Comparison of ENCODE assay signal across 10 cellular contexts in the genomic region with DNA sequence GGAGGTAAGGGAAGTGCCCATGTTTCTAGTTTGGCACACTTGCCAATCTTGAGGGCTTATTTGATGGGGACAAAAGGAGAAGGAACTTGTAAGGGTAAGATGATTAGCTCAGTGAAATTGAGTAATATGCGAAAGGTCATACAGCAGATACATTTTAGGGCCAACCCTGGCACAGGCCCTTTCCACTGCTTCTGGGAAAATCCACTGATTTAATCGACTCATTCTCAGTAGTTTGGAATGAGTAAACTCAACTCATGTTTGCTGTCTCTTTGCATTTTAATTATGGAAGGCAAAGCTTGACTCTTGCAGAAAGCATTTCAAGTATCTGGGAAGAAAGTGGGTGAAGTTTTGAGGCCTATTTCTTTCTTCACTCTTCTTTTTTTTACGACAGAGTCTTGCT. TPM values are rescaled to one million over a fixed set of nuclear protein-coding genes. Genes with fewer than 3 reads are reported as not detected.
A peak's percentile ranks its signal among the peaks of the same experiment; 100 is the strongest.
DNase-seq lines count a peak whose midpoint lies in the region; ATAC-seq, FAIRE-seq and TF ChIP-seq lines count a peak whose summit lies in the region.
"Had no signal": no experiment of that assay in that cellular context is flagged by ENCODE, and none has a peak within 500 bp of the region (broad histone marks: within the 10 kb centered on the region; RNA-seq: fewer than 3 reads in every experiment).

No MANE protein-coding gene starts in this region.

- peaks cover 5% of the 10 kb centered on the region for H3K79me2 ChIP-seq in HepG2 (ENCODE audit: insufficient read depth, low read length)

- H3K4me3 Mint-ChIP-seq in activated T-helper 2 cell treated with anti-CD3 and anti-CD28 coated beads, Interferon-gamma antibody, Interleukin-2, Interleukin-4, amounts not matched to agents 10 μg/mL and 5 μg/mL and 100 μg/mL, durations not matched to agents 14 hours and 24 hours and 36 hours (ENCODE audit: low read depth), result no peak overlapping the region

- H2AFZ ChIP-seq in HepG2 (ENCODE audit: low read length), result no peak overlapping the region

- intact Hi-C loops in right lobe of liver (cut with DNase I), result no loop called here
- intact Hi-C loops in HepG2 (cut with micrococcal nuclease; ENCODE audit: unreplicated experiment), result no loop called here
- intact Hi-C loops in activated T-helper 2 cell treated with anti-CD3 and anti-CD28 coated beads, Interferon-gamma antibody, Interleukin-2, Interleukin-4, amounts not matched to agents 10 μg/mL and 5 μg/mL and 100 μg/mL, durations not matched to agents 14 hours and 24 hours and 36 hours (cut with micrococcal nuclease), result no loop called here
- intact Hi-C loops in upper lobe of right lung (cut with DNase I), result no loop called here

- no TSS peak for BruUV-seq in HepG2 (replicated peaks; lab: Mats Ljungman, UMichigan)

- no peak overlapping the region for H3K9ac ChIP-seq in HepG2 (ENCODE audit: insufficient read depth, low read depth, low read length)

- no peak for TF ChIP-seq CTCF in right lobe of liver (IDR thresholded peaks at IDR 0.05)
- no peak for TF ChIP-seq CTCF in HepG2 (CRISPR knock-in tag; IDR thresholded peaks at IDR 0.05)
- no peak for TF ChIP-seq CTCF in upper lobe of right lung (IDR thresholded peaks at IDR 0.05)
- no peak for TF ChIP-seq CTCF in GM10248 (IDR thresholded peaks at IDR 0.05; ENCODE audit: control extremely low read depth, extremely low read depth, low read depth, missing control alignments)

- peak overlapping the region; percentile 73 for H3K27ac Mint-ChIP-seq in activated T-helper 2 cell treated with anti-CD3 and anti-CD28 coated beads, Interferon-gamma antibody, Interleukin-2, Interleukin-4, amounts not matched to agents 10 μg/mL and 5 μg/mL and 100 μg/mL, durations not matched to agents 14 hours and 24 hours and 36 hours

- no peak overlapping the region for H3K4me3 ChIP-seq in right lobe of liver
- no peak overlapping the region for H3K4me3 ChIP-seq in HepG2 (replicated peaks in 1 of 3; ENCODE audit: insufficient read depth in 1 of 3, low read depth in 2 of 3, low read length in 3 of 3)
- no peak overlapping the region for H3K4me3 ChIP-seq in upper lobe of right lung

- no peak for DNase-seq in right lobe of liver
- DNase-seq in HepG2 (ENCODE audit: low spot score), result no peak
- DNase-seq in activated T-helper 2 cell treated with anti-CD3 and anti-CD28 coated beads, Interferon-gamma antibody, Interleukin-2, Interleukin-4, amounts not matched to agents 10 μg/mL and 5 μg/mL and 100 μg/mL, durations not matched to agents 14 hours and 24 hours and 36 hours (ENCODE audit: low spot score), result no peak
- DNase-seq in iris pigment epithelial cell (ENCODE audit: low read depth), result peak; percentile 78
- DNase-seq in upper lobe of right lung, result peak; percentile 29
- DNase-seq in GM10248 (ENCODE audit: extremely low spot score), result no peak
- DNase-seq in hypothalamus (lab: John Stamatoyannopoulos, UW), result no peak
- DNase-seq: stimulated activated CD4-positive, alpha-beta T cell treated with anti-CD3 and anti-CD28 coated beads, Interleukin-2, amount 100 ng/mL, for 48 hours had no signal

- TF ChIP-seq EP300 in HepG2 (IDR thresholded peaks at IDR 0.05; ENCODE audit: low read depth in 2 of 2, low read length in 2 of 2) (no peak), HepG2 (CRISPR knock-in tag; IDR thresholded peaks at IDR 0.05; ENCODE audit: borderline replicate concordance) (no peak)

- FAIRE-seq in HepG2 (lab: Jason Lieb, UNC), result no peak
- FAIRE-seq: D721Med had no signal

- in situ Hi-C loops in HepG2 (cut with HindIII; ENCODE audit: extremely low pct_ligation_motif_present, low pct_unique_long_range_greater_than_20kb), result no loop called here

- 29% methylated on average over 3 of the region's 3 CpGs for WGBS in right lobe of liver (ENCODE audit: insufficient coverage, low coverage, low lambda C conversion rate, missing lambda C conversion rate)
- WGBS in HepG2 (ENCODE audit: low lambda C conversion rate), result 76% methylated on average over 3 of the region's 3 CpGs

- H3K4me2 ChIP-seq in HepG2 (ENCODE audit: low read depth, low read length), result no peak overlapping the region

- peaks cover 4% of the 10 kb centered on the region; the same call in 1 of the 2 replicates for H4K20me1 ChIP-seq in HepG2 (ENCODE audit: insufficient read depth, low read length)

- no peaks in the 10 kb centered on the region for H3K36me3 ChIP-seq in right lobe of liver
- H3K36me3 ChIP-seq in HepG2 (replicated peaks in 1 of 2; ENCODE audit: control insufficient read depth in 1 of 2, insufficient read depth in 2 of 2, low read length in 2 of 2), result peaks cover 5% of the 10 kb centered on the region in 2 experiments; a peak in 3 of 5 replicates
- no peaks in the 10 kb centered on the region for H3K36me3 ChIP-seq in upper lobe of right lung

- ATAC-seq in right lobe of liver (peak; percentile 67 to 89 (median 78)), HepG2 (no peak), upper lobe of right lung (peak; percentile 82), HG02870 (IDR thresholded peaks at IDR 0.05; ENCODE audit: unreplicated experiment) (no peak)

- H3K4me1 Mint-ChIP-seq in activated T-helper 2 cell treated with anti-CD3 and anti-CD28 coated beads, Interferon-gamma antibody, Interleukin-2, Interleukin-4, amounts not matched to agents 10 μg/mL and 5 μg/mL and 100 μg/mL, durations not matched to agents 14 hours and 24 hours and 36 hours (ENCODE audit: low read depth), result peaks cover 11% of the 10 kb centered on the region

- H3K4me1 ChIP-seq in right lobe of liver, result peaks cover 0 to 11% (median 4%) of the 10 kb centered on the region in 4 donors
- peaks cover 6% of the 10 kb centered on the region; the same call in 1 of the 2 replicates for H3K4me1 ChIP-seq in HepG2 (ENCODE audit: insufficient read depth, low read length)
- H3K4me1 ChIP-seq in upper lobe of right lung, result peaks cover 9% of the 10 kb centered on the region

- H3K27me3 ChIP-seq in right lobe of liver (no peaks in the 10 kb centered on the region), HepG2 (ENCODE audit: control insufficient read depth in 1 of 2, insufficient read depth in 2 of 2, low read length in 2 of 2) (no peaks in the 10 kb centered on the region), upper lobe of right lung (no peaks in the 10 kb centered on the region)

- POLR2A ChIA-PET in HepG2 (lab: Yijun Ruan, JAX), result no interaction called here
- POLR2A ChIA-PET in GM10248 (lab: Yijun Ruan, JAX), result no interaction called here

- H3K27ac ChIP-seq in right lobe of liver (no peak overlapping the region), HepG2 (ENCODE audit: extremely low read length, insufficient read depth, low read length) (no peak overlapping the region), upper lobe of right lung (peak overlapping the region; percentile 51)

- H3K9me3 Mint-ChIP-seq in activated T-helper 2 cell treated with anti-CD3 and anti-CD28 coated beads, Interferon-gamma antibody, Interleukin-2, Interleukin-4, amounts not matched to agents 10 μg/mL and 5 μg/mL and 100 μg/mL, durations not matched to agents 14 hours and 24 hours and 36 hours, result no peaks in the 10 kb centered on the region

- no peaks in the 10 kb centered on the region for H3K27me3 Mint-ChIP-seq in activated T-helper 2 cell treated with anti-CD3 and anti-CD28 coated beads, Interferon-gamma antibody, Interleukin-2, Interleukin-4, amounts not matched to agents 10 μg/mL and 5 μg/mL and 100 μg/mL, durations not matched to agents 14 hours and 24 hours and 36 hours (ENCODE audit: low read depth)

- H3K9me3 ChIP-seq in right lobe of liver (no peaks in the 10 kb centered on the region), HepG2 (ENCODE audit: low read length) (no peaks in the 10 kb centered on the region), upper lobe of right lung (no peaks in the 10 kb centered on the region)

- H3K36me3 Mint-ChIP-seq in activated T-helper 2 cell treated with anti-CD3 and anti-CD28 coated beads, Interferon-gamma antibody, Interleukin-2, Interleukin-4, amounts not matched to agents 10 μg/mL and 5 μg/mL and 100 μg/mL, durations not matched to agents 14 hours and 24 hours and 36 hours (ENCODE audit: low read depth), result peaks cover 11% of the 10 kb centered on the region

- no peak for TF ChIP-seq RAD21 in HepG2 (CRISPR knock-in tag; IDR thresholded peaks at IDR 0.05)

- CTCF ChIA-PET in HepG2 (lab: Yijun Ruan, JAX; ENCODE audit: low intra/inter-chr PET ratio, low total read pairs) (no interaction called here), GM10248 (lab: Yijun Ruan, JAX) (interaction anchor here (1.2 kb wide), 1 partner anchor 19 kb away, joined by 3 read pairs; a partner anchor contains a TSS)

- no peak for TF ChIP-seq POLR2A in right lobe of liver (IDR thresholded peaks at IDR 0.05)
- no peak for TF ChIP-seq POLR2A in HepG2 (IDR thresholded peaks at IDR 0.05; ENCODE audit: insufficient read depth in 1 of 2, low read depth in 2 of 2, low read length in 2 of 2)

RNA-seq across cellular contexts. Expression of a gene that starts 20.0 kb away (rescaled TPM):
- total RNA-seq in right lobe of liver (10 to 100 TPM in 5 of 6 experiments, 1 to 10 TPM in 1; 9.3 to 16.7 (median 14.5) TPM), HepG2 (2016; rRNA removed; fragmentation: Illumina TruSeq; extraction: Trizol) (34.1 and 43.3 TPM in 2 replicates), upper lobe of right lung (56.5 TPM)
- total RNA-seq in HepG2 (2016; cell fraction: cytosol; rRNA removed; fragmentation: Illumina TruSeq; extraction: Trizol; ENCODE audit: low read depth), result 56.7 and 61.5 TPM in 2 replicates
- 35.4 and 40.8 TPM in 2 replicates for total RNA-seq in HepG2 (2016; cell fraction: insoluble cytoplasmic fraction; rRNA removed; fragmentation: Illumina TruSeq; extraction: Trizol)
- 47.8 and 49.1 TPM in 2 replicates for total RNA-seq in HepG2 (2016; cell fraction: membrane; rRNA removed; fragmentation: Illumina TruSeq; extraction: Trizol)
- 37.0 and 43.8 TPM in 2 replicates for total RNA-seq in HepG2 (2016; cell fraction: nucleus; rRNA removed; fragmentation: Illumina TruSeq; extraction: Trizol)
- polyA plus RNA-seq in HepG2 (2011; rRNA removed), result 18.5 and 22.8 TPM in 2 replicates
- 21.6 and 23.5 TPM in 2 replicates for polyA plus RNA-seq in HepG2 (2011; cell fraction: cytosol; rRNA removed)
- polyA plus RNA-seq in HepG2 (2011; cell fraction: nucleus; rRNA removed), result 14.7 and 18.5 TPM in 2 replicates
- 36.8 and 41.9 TPM in 2 replicates for polyA plus RNA-seq in HepG2 (2012)
- 22.9 and 31.3 TPM in 2 replicates for polyA plus RNA-seq in HepG2 (2016; cell fraction: cytosol; fragmentation: Illumina TruSeq; extraction: Trizol; ENCODE audit: low read depth)
- polyA plus RNA-seq in HepG2 (2016; cell fraction: insoluble cytoplasmic fraction; fragmentation: Illumina TruSeq; extraction: Trizol; ENCODE audit: low read depth), result 32.6 and 36.2 TPM in 2 replicates
- 22.4 and 30.8 TPM in 2 replicates for polyA plus RNA-seq in HepG2 (2016; cell fraction: membrane; fragmentation: Illumina TruSeq; extraction: Trizol; ENCODE audit: low read depth)
- 23.9 and 28.8 TPM in 2 replicates for polyA plus RNA-seq in HepG2 (2016; cell fraction: nucleus; fragmentation: Illumina TruSeq; extraction: Trizol; ENCODE audit: insufficient read depth, low read depth)
- 44.9 and 77.1 TPM in 2 replicates for polyA minus RNA-seq in HepG2 (2011; rRNA and poly(A)+ RNA removed; ENCODE audit: low replicate concordance)
- polyA minus RNA-seq in HepG2 (2011; cell fraction: cytosol; rRNA and poly(A)+ RNA removed), result 19.8 and 22.3 TPM in 2 replicates
- 53.6 and 69.2 TPM in 2 replicates for polyA minus RNA-seq in HepG2 (2011; cell fraction: nucleus; rRNA and poly(A)+ RNA removed)
- 55.1 and 64.3 TPM in 2 replicates for total RNA-seq in activated T-helper 2 cell treated with anti-CD3 and anti-CD28 coated beads, Interferon-gamma antibody, Interleukin-2, Interleukin-4, amounts not matched to agents 10 μg/mL and 5 μg/mL and 100 μg/mL, durations not matched to agents 14 hours and 24 hours and 36 hours

RNA-seq across cellular contexts. Expression of a gene that starts 49.8 kb away (rescaled TPM):
- total RNA-seq in right lobe of liver (100 to 1,000 TPM in 5 of 6 experiments, 10 to 100 TPM in 1; 86.4 to 166 (median 120) TPM), HepG2 (2016; rRNA removed; fragmentation: Illumina TruSeq; extraction: Trizol) (431 and 788 TPM in 2 replicates), upper lobe of right lung (298 TPM)
- 862 and 1,011 TPM in 2 replicates for total RNA-seq in HepG2 (2016; cell fraction: cytosol; rRNA removed; fragmentation: Illumina TruSeq; extraction: Trizol; ENCODE audit: low read depth)
- total RNA-seq in HepG2 (2016; cell fraction: insoluble cytoplasmic fraction; rRNA removed; fragmentation: Illumina TruSeq; extraction: Trizol), result 445 and 791 TPM in 2 replicates
- total RNA-seq in HepG2 (2016; cell fraction: membrane; rRNA removed; fragmentation: Illumina TruSeq; extraction: Trizol), result 352 and 417 TPM in 2 replicates
- total RNA-seq in HepG2 (2016; cell fraction: nucleus; rRNA removed; fragmentation: Illumina TruSeq; extraction: Trizol), result 1,469 and 1,561 TPM in 2 replicates
- polyA plus RNA-seq in HepG2 (2011; rRNA removed), result 859 and 920 TPM in 2 replicates
- polyA plus RNA-seq in HepG2 (2011; cell fraction: cytosol; rRNA removed), result 89.0 and 133 TPM in 2 replicates
- polyA plus RNA-seq in HepG2 (2011; cell fraction: nucleus; rRNA removed), result 3,125 and 3,321 TPM in 2 replicates
- polyA plus RNA-seq in HepG2 (2012), result 867 and 961 TPM in 2 replicates
- 47.3 and 51.7 TPM in 2 replicates for polyA plus RNA-seq in HepG2 (2016; cell fraction: cytosol; fragmentation: Illumina TruSeq; extraction: Trizol; ENCODE audit: low read depth)
- 339 and 360 TPM in 2 replicates for polyA plus RNA-seq in HepG2 (2016; cell fraction: insoluble cytoplasmic fraction; fragmentation: Illumina TruSeq; extraction: Trizol; ENCODE audit: low read depth)
- 79.3 and 86.7 TPM in 2 replicates for polyA plus RNA-seq in HepG2 (2016; cell fraction: membrane; fragmentation: Illumina TruSeq; extraction: Trizol; ENCODE audit: low read depth)
- polyA plus RNA-seq in HepG2 (2016; cell fraction: nucleus; fragmentation: Illumina TruSeq; extraction: Trizol; ENCODE audit: insufficient read depth, low read depth), result 2,644 and 2,668 TPM in 2 replicates
- polyA minus RNA-seq in HepG2 (2011; rRNA and poly(A)+ RNA removed; ENCODE audit: low replicate concordance), result 166 and 263 TPM in 2 replicates
- polyA minus RNA-seq in HepG2 (2011; cell fraction: cytosol; rRNA and poly(A)+ RNA removed), result 91.3 and 98.3 TPM in 2 replicates
- polyA minus RNA-seq in HepG2 (2011; cell fraction: nucleus; rRNA and poly(A)+ RNA removed), result 2,261 and 2,868 TPM in 2 replicates
- 358 and 360 TPM in 2 replicates for total RNA-seq in activated T-helper 2 cell treated with anti-CD3 and anti-CD28 coated beads, Interferon-gamma antibody, Interleukin-2, Interleukin-4, amounts not matched to agents 10 μg/mL and 5 μg/mL and 100 μg/mL, durations not matched to agents 14 hours and 24 hours and 36 hours

Comparison
In these comparisons a context has a peak if more than half of its experiments do, and no peak if none do; other contexts are left out.
1. ATAC-seq: peak in right lobe of liver (4 of 4) and upper lobe of right lung (single experiment); none in HepG2 (single experiment) and HG02870 (single experiment).
2. DNase-seq: peak in iris pigment epithelial cell (single experiment) and upper lobe of right lung (single experiment); none in right lobe of liver (0 of 3), HepG2 (single experiment), activated T-helper 2 cell treated with anti-CD3 and anti-CD28 coated beads, Interferon-gamma antibody, Interleukin-2, Interleukin-4, amounts not matched to agents 10 μg/mL and 5 μg/mL and 100 μg/mL, durations not matched to agents 14 hours and 24 hours and 36 hours (single experiment), GM10248 (single experiment) and hypothalamus (0 of 51).